28 cellular contexts compared by ENCODE assay signal in genomic region chr15:86701259-86701963, GRCh38.
"Had no signal": no experiment of that assay in that cellular context is flagged by ENCODE, and none has a peak within 500 bp of the region (broad histone marks: within the 10 kb centered on the region; RNA-seq: fewer than 3 reads in every experiment).

No MANE protein-coding gene starts in this region.

- ATAC-seq: activated T-cell treated with anti-CD3 and anti-CD28 coated beads, Interleukin-2, amount 50 U/mL, for 72 hours; esophagus mucosa had no signal

- H3K27ac Mint-ChIP-seq: activated CD4-positive, alpha-beta memory T cell treated with anti-CD3 and anti-CD28 coated beads, Interleukin-2, amount 10 ng/mL, durations not matched to agents 7 days and 5 days; activated CD4-positive, alpha-beta T cell treated with anti-CD3 and anti-CD28 coated beads, Interleukin-2, amount 10 ng/mL, durations not matched to agents 7 days and 5 days; activated naive CD4-positive, alpha-beta T cell treated with anti-CD3 and anti-CD28 coated beads, Interleukin-2, amount 10 ng/mL, durations not matched to agents 7 days and 5 days; activated naive CD8-positive, alpha-beta T cell; activated T-cell treated with anti-CD3 and anti-CD28 coated beads, Interleukin-2, amount 50 U/mL, for 24 hours; activated T-cell treated with anti-CD3 and anti-CD28 coated beads, Interleukin-2, amount 50 U/mL, for 72 hours; dendritic cell treated with granulocyte-macrophage colony-stimulating factor and Interleukin-4, amounts not matched to agents 40 ng/mL and 50 ng/mL, for 4 days; endodermal cell; T-helper 1 cell treated with Interleukin-12 subunit alpha and Interleukin-12 subunit beta and Interleukin-4 antibody, amounts not matched to agents 30 μg/mL and 1 μg/mL, for 36 hours had no signal

- H3K36me3 Mint-ChIP-seq: activated naive CD4-positive, alpha-beta T cell treated with anti-CD3 and anti-CD28 coated beads, Interleukin-2, amount 10 ng/mL, durations not matched to agents 7 days and 5 days had no signal

- DNase-seq: activated CD4-positive, alpha-beta memory T cell treated with anti-CD3 and anti-CD28 coated beads, Interleukin-2, amount 10 ng/mL, durations not matched to agents 7 days and 5 days; activated CD4-positive, alpha-beta T cell treated with anti-CD3 and anti-CD28 coated beads for 1 hour; activated CD4-positive, alpha-beta T cell treated with anti-CD3 and anti-CD28 coated beads for 4 hours; activated CD4-positive, alpha-beta T cell treated with anti-CD3 and anti-CD28 coated beads, Interleukin-2, amount 10 ng/mL, durations not matched to agents 7 days and 5 days; activated CD4-positive, alpha-beta T cell treated with anti-CD3 and anti-CD28 coated beads, Interleukin-2, amount 50 U/mL, for 4 hours; activated CD8-positive, alpha-beta memory T cell treated with anti-CD3 and anti-CD28 coated beads, Interleukin-2, amount 50 U/mL, for 48 hours; activated gamma-delta T cell; activated naive CD4-positive, alpha-beta T cell; activated naive CD4-positive, alpha-beta T cell treated with anti-CD3 and anti-CD28 coated beads, Interleukin-2, amount 10 ng/mL, durations not matched to agents 7 days and 5 days; activated T-cell treated with anti-CD3 and anti-CD28 coated beads for 4 hours; activated T-cell treated with anti-CD3 and anti-CD28 coated beads, Interleukin-2, amount 50 U/mL, for 24 hours; activated T-cell treated with anti-CD3 and anti-CD28 coated beads, Interleukin-2, amount 50 U/mL, for 72 hours; amniotic stem cell; anterior cingulate cortex; brain microvascular endothelial cell; dorsolateral prefrontal cortex; effector memory CD4-positive, alpha-beta T cell; endodermal cell; foreskin fibroblast; head of caudate nucleus had no signal

- H3K27ac ChIP-seq: brain microvascular endothelial cell, coronary artery, dorsolateral prefrontal cortex had no signal

- H3K9me3 Mint-ChIP-seq: activated naive CD4-positive, alpha-beta T cell treated with anti-CD3 and anti-CD28 coated beads, Interleukin-2, amount 10 ng/mL, durations not matched to agents 7 days and 5 days; central memory CD8-positive, alpha-beta T cell; T-helper 1 cell treated with Interleukin-12 subunit alpha and Interleukin-12 subunit beta and Interleukin-4 antibody, amounts not matched to agents 30 μg/mL and 1 μg/mL, for 36 hours had no signal

- H3K4me3 ChIP-seq: coronary artery, dorsolateral prefrontal cortex had no signal

- H3K27me3 ChIP-seq: brain microvascular endothelial cell had no signal

- FAIRE-seq: astrocyte, frontal cortex had no signal

- H3K4me3 Mint-ChIP-seq: activated CD4-positive, alpha-beta memory T cell treated with anti-CD3 and anti-CD28 coated beads, Interleukin-2, amount 10 ng/mL, durations not matched to agents 7 days and 5 days; activated CD4-positive, alpha-beta T cell treated with anti-CD3 and anti-CD28 coated beads, Interleukin-2, amount 10 ng/mL, durations not matched to agents 7 days and 5 days; activated naive CD4-positive, alpha-beta T cell treated with anti-CD3 and anti-CD28 coated beads, Interleukin-2, amount 10 ng/mL, durations not matched to agents 7 days and 5 days; activated naive CD8-positive, alpha-beta T cell; activated T-cell treated with anti-CD3 and anti-CD28 coated beads, Interleukin-2, amount 50 U/mL, for 24 hours; activated T-cell treated with anti-CD3 and anti-CD28 coated beads, Interleukin-2, amount 50 U/mL, for 72 hours; central memory CD8-positive, alpha-beta T cell; dendritic cell treated with granulocyte-macrophage colony-stimulating factor and Interleukin-4, amounts not matched to agents 40 ng/mL and 50 ng/mL, for 4 days; endodermal cell; T-helper 1 cell treated with Interleukin-12 subunit alpha and Interleukin-12 subunit beta and Interleukin-4 antibody, amounts not matched to agents 30 μg/mL and 1 μg/mL, for 36 hours had no signal

- H3K36me3 ChIP-seq: brain microvascular endothelial cell had no signal

- H3K27me3 Mint-ChIP-seq: activated CD4-positive, alpha-beta memory T cell treated with anti-CD3 and anti-CD28 coated beads, Interleukin-2, amount 10 ng/mL, durations not matched to agents 7 days and 5 days; activated CD4-positive, alpha-beta T cell treated with anti-CD3 and anti-CD28 coated beads, Interleukin-2, amount 10 ng/mL, durations not matched to agents 7 days and 5 days; activated naive CD4-positive, alpha-beta T cell treated with anti-CD3 and anti-CD28 coated beads, Interleukin-2, amount 10 ng/mL, durations not matched to agents 7 days and 5 days; central memory CD8-positive, alpha-beta T cell; dendritic cell treated with granulocyte-macrophage colony-stimulating factor and Interleukin-4, amounts not matched to agents 40 ng/mL and 50 ng/mL, for 4 days had no signal

- H3K4me1 Mint-ChIP-seq: activated CD4-positive, alpha-beta memory T cell treated with anti-CD3 and anti-CD28 coated beads, Interleukin-2, amount 10 ng/mL, durations not matched to agents 7 days and 5 days; activated CD4-positive, alpha-beta T cell treated with anti-CD3 and anti-CD28 coated beads, Interleukin-2, amount 10 ng/mL, durations not matched to agents 7 days and 5 days; activated naive CD4-positive, alpha-beta T cell treated with anti-CD3 and anti-CD28 coated beads, Interleukin-2, amount 10 ng/mL, durations not matched to agents 7 days and 5 days; central memory CD8-positive, alpha-beta T cell had no signal
